32 cellular contexts compared by ENCODE assay signal in genomic region chr10:130407052-130407451, GRCh38.
"Had no signal": no experiment of that assay in that cellular context is flagged by ENCODE, and none has a peak within 500 bp of the region (broad histone marks: within the 10 kb centered on the region; RNA-seq: fewer than 3 reads in every experiment).

No MANE protein-coding gene starts in this region.

- H3K27me3 Mint-ChIP-seq: activated B cell treated with CpG ODN at 0.5 μM for 24 hours; activated naive CD4-positive, alpha-beta T cell treated with anti-CD3 and anti-CD28 coated beads, Interleukin-2, amount 50 U/mL, for 24 hours; dendritic cell treated with granulocyte-macrophage colony-stimulating factor and Interleukin-4, amounts not matched to agents 40 ng/mL and 50 ng/mL, for 4 days had no signal

- H3K36me3 ChIP-seq: adrenal gland, colonic mucosa, esophagus squamous epithelium, gastroesophageal sphincter had no signal

- H3K36me3 Mint-ChIP-seq: activated naive CD4-positive, alpha-beta T cell treated with anti-CD3 and anti-CD28 coated beads, Interleukin-2, amount 50 U/mL, for 24 hours; activated naive CD8-positive, alpha-beta T cell treated with anti-CD3 and anti-CD28 coated beads for 36 hours had no signal

- H3K4me1 ChIP-seq: adrenal gland, colonic mucosa, esophagus squamous epithelium, gastroesophageal sphincter had no signal

- DNase-seq: activated B cell treated with CpG ODN at 0.5 μM for 24 hours; activated CD4-positive, alpha-beta T cell treated with anti-CD3 and anti-CD28 coated beads for 48 hours; activated CD4-positive, alpha-beta T cell treated with anti-CD3 and anti-CD28 coated beads, Interleukin-2, amount 50 U/mL, for 1 hour; activated CD4-positive, alpha-beta T cell treated with anti-CD3 and anti-CD28 coated beads, Interleukin-2, amount 50 U/mL, for 48 hours; activated CD8-positive, alpha-beta memory T cell treated with anti-CD3 and anti-CD28 coated beads for 24 hours; activated CD8-positive, alpha-beta T cell treated with anti-CD3 and anti-CD28 coated beads for 36 hours; activated effector memory CD4-positive, alpha-beta T cell treated with anti-CD3 and anti-CD28 coated beads, Interleukin-2, amount 50 U/mL, for 16 hours; activated naive CD4-positive, alpha-beta T cell treated with anti-CD3 and anti-CD28 coated beads for 36 hours; activated naive CD8-positive, alpha-beta T cell treated with anti-CD3 and anti-CD28 coated beads for 36 hours; activated naive CD8-positive, alpha-beta T cell treated with anti-CD3 and anti-CD28 coated beads, Interleukin-2, amount 50 U/mL, for 24 hours; activated T-cell treated with anti-CD3 and anti-CD28 coated beads, Interleukin-2, amount 50 U/mL, for 1 hour; activated T-cell treated with anti-CD3 and anti-CD28 coated beads, Interleukin-2, amount 50 U/mL, for 48 hours; adrenal gland; amygdala; aorta; body of pancreas; central memory CD4-positive, alpha-beta T cell; cerebellar nuclear complex; colonic mucosa; dorsolateral prefrontal cortex; effector CD4-positive, alpha-beta T cell; effector memory CD8-positive, alpha-beta T cell; esophagus squamous epithelium; foreskin melanocyte; T-helper 2 cell had no signal

- H3K9me3 ChIP-seq: adrenal gland, body of pancreas, colonic mucosa, esophagus squamous epithelium, gastroesophageal sphincter had no signal

- H3K4me3 Mint-ChIP-seq: activated B cell treated with CpG ODN at 0.5 μM for 24 hours; activated CD8-positive, alpha-beta T cell treated with anti-CD3 and anti-CD28 coated beads for 36 hours; activated naive CD4-positive, alpha-beta T cell treated with anti-CD3 and anti-CD28 coated beads for 36 hours; activated naive CD4-positive, alpha-beta T cell treated with anti-CD3 and anti-CD28 coated beads, Interleukin-2, amount 50 U/mL, for 24 hours; activated naive CD8-positive, alpha-beta T cell treated with anti-CD3 and anti-CD28 coated beads for 36 hours; activated naive CD8-positive, alpha-beta T cell treated with anti-CD3 and anti-CD28 coated beads, Interleukin-2, amount 50 U/mL, for 24 hours; activated T-helper 1 cell treated with anti-CD3 and anti-CD28 coated beads, Interleukin-12 subunit alpha, Interleukin-12 subunit beta, Interleukin-2, Interleukin-4 antibody, amounts not matched to agents 30 ng/mL and 10 ng/mL and 1 ng/mL, durations not matched to agents 14 hours and 24 hours and 36 hours; dendritic cell treated with granulocyte-macrophage colony-stimulating factor and Interleukin-4, amounts not matched to agents 40 ng/mL and 50 ng/mL, for 4 days; effector memory CD8-positive, alpha-beta T cell had no signal

- H3K27ac ChIP-seq: adrenal gland, body of pancreas, colonic mucosa, dorsolateral prefrontal cortex, epithelial cell of prostate, esophagus squamous epithelium, gastroesophageal sphincter, VCaP had no signal

- H3K4me3 ChIP-seq: adrenal gland, body of pancreas, colonic mucosa, dorsolateral prefrontal cortex, esophagus squamous epithelium, gastroesophageal sphincter had no signal

- H3K9me3 Mint-ChIP-seq: activated B cell treated with CpG ODN at 0.5 μM for 24 hours; activated CD8-positive, alpha-beta T cell treated with anti-CD3 and anti-CD28 coated beads for 36 hours; activated naive CD4-positive, alpha-beta T cell treated with anti-CD3 and anti-CD28 coated beads for 36 hours; activated naive CD4-positive, alpha-beta T cell treated with anti-CD3 and anti-CD28 coated beads, Interleukin-2, amount 50 U/mL, for 24 hours; activated naive CD8-positive, alpha-beta T cell treated with anti-CD3 and anti-CD28 coated beads, Interleukin-2, amount 50 U/mL, for 24 hours; activated T-helper 1 cell treated with anti-CD3 and anti-CD28 coated beads, Interleukin-12 subunit alpha, Interleukin-12 subunit beta, Interleukin-2, Interleukin-4 antibody, amounts not matched to agents 30 ng/mL and 10 ng/mL and 1 ng/mL, durations not matched to agents 14 hours and 24 hours and 36 hours; activated T-helper 2 cell treated with anti-CD3 and anti-CD28 coated beads, Interferon-gamma antibody, Interleukin-2, Interleukin-4, amounts not matched to agents 10 μg/mL and 5 μg/mL and 100 μg/mL, durations not matched to agents 14 hours and 24 hours and 36 hours; dendritic cell treated with granulocyte-macrophage colony-stimulating factor and Interleukin-4, amounts not matched to agents 40 ng/mL and 50 ng/mL, for 4 days had no signal

- H3K27me3 ChIP-seq: adrenal gland, body of pancreas, colonic mucosa, esophagus squamous epithelium, gastroesophageal sphincter had no signal

- H3K27ac Mint-ChIP-seq: activated B cell treated with CpG ODN at 0.5 μM for 24 hours; activated CD8-positive, alpha-beta T cell treated with anti-CD3 and anti-CD28 coated beads for 36 hours; activated naive CD4-positive, alpha-beta T cell treated with anti-CD3 and anti-CD28 coated beads for 36 hours; activated naive CD4-positive, alpha-beta T cell treated with anti-CD3 and anti-CD28 coated beads, Interleukin-2, amount 50 U/mL, for 24 hours; activated naive CD8-positive, alpha-beta T cell treated with anti-CD3 and anti-CD28 coated beads for 36 hours; activated naive CD8-positive, alpha-beta T cell treated with anti-CD3 and anti-CD28 coated beads, Interleukin-2, amount 50 U/mL, for 24 hours; activated T-helper 1 cell treated with anti-CD3 and anti-CD28 coated beads, Interleukin-12 subunit alpha, Interleukin-12 subunit beta, Interleukin-2, Interleukin-4 antibody, amounts not matched to agents 30 ng/mL and 10 ng/mL and 1 ng/mL, durations not matched to agents 14 hours and 24 hours and 36 hours; activated T-helper 2 cell treated with anti-CD3 and anti-CD28 coated beads, Interferon-gamma antibody, Interleukin-2, Interleukin-4, amounts not matched to agents 10 μg/mL and 5 μg/mL and 100 μg/mL, durations not matched to agents 14 hours and 24 hours and 36 hours; dendritic cell treated with granulocyte-macrophage colony-stimulating factor and Interleukin-4, amounts not matched to agents 40 ng/mL and 50 ng/mL, for 4 days; effector memory CD8-positive, alpha-beta T cell had no signal

- H3K4me1 Mint-ChIP-seq: activated B cell treated with CpG ODN at 0.5 μM for 24 hours; activated naive CD4-positive, alpha-beta T cell treated with anti-CD3 and anti-CD28 coated beads, Interleukin-2, amount 50 U/mL, for 24 hours; activated naive CD8-positive, alpha-beta T cell treated with anti-CD3 and anti-CD28 coated beads for 36 hours; activated naive CD8-positive, alpha-beta T cell treated with anti-CD3 and anti-CD28 coated beads, Interleukin-2, amount 50 U/mL, for 24 hours had no signal
